11 cellular contexts compared by ENCODE assay signal in genomic region chr22:22105364-22105763, GRCh38.
"Had no signal": no experiment of that assay in that cellular context is flagged by ENCODE, and none has a peak within 500 bp of the region (broad histone marks: within the 10 kb centered on the region; RNA-seq: fewer than 3 reads in every experiment).

No MANE protein-coding gene starts in this region.

- H2AFZ ChIP-seq: GM23248, GM23338 had no signal

- H3K9ac ChIP-seq: GM23248 had no signal

- ATAC-seq: GM23338, HCT116 had no signal

- H3K4me2 ChIP-seq: GM23338 had no signal

- H3K36me3 ChIP-seq: HAP-1 had no signal

- DNase-seq: GM23248, GOT3, H7, H9, HCEC 1CT, HFFc6 had no signal

- H3K9me3 ChIP-seq: HAP-1 had no signal

- H3K27ac ChIP-seq: GM23248 had no signal

- FAIRE-seq: H1, H54 had no signal

- H3K4me3 ChIP-seq: GM23248, GM23338, HAP-1 had no signal

- H3K4me1 ChIP-seq: HAP-1 had no signal
